8 cellular contexts compared by ENCODE assay signal in the genomic region with DNA sequence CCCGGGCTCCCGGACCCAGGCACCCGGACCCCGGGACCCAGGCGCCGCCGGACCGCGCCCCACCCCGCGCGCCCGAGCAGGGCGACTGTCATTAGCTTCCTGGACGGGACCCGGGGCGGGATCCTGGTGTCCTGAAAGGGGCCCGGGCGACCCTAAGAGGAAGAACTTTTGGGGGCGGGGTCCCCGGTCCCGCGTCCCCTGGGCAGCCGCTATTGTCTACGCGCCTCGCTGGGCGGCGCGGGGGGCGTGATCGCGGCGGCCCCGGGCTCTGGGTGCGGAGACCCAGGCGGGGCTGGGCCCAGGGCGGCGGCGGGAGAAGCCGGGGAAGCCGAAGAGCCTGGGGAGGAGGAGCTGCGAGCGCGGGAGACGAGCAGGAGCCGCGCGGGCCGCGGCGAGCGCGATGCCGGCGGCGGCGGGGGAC. TPM values are rescaled to one million over a fixed set of nuclear protein-coding genes. Genes with fewer than 3 reads are reported as not detected.
DNase-seq lines count a peak whose midpoint lies in the region; ATAC-seq and TF ChIP-seq lines count a peak whose summit lies in the region.

No MANE protein-coding gene starts in this region.

- H3K27me3 ChIP-seq in BLaER1 treated with 17β-estradiol and CSF1 and Interleukin-3, amounts not matched to agents 10 nM and 100 nM: peaks cover 0 to 22% (median 11%) of the 10 kb centered on the region in 11 experiments; a peak in 10 of 22 replicates
- H3K27me3 ChIP-seq in endodermal cell (ENCODE audit: control insufficient read depth, insufficient read depth, low read length, poor library complexity, severe bottlenecking) (peaks cover 72% of the 10 kb centered on the region), neural cell (ENCODE audit: insufficient read depth, low read depth, low read length) (no peaks in the 10 kb centered on the region)

- no peaks in the 10 kb centered on the region for H3K36me3 Mint-ChIP-seq in endodermal cell (ENCODE audit: low read depth)

- peaks cover 76% of the 10 kb centered on the region for H3K27me3 Mint-ChIP-seq in endodermal cell (ENCODE audit: insufficient read depth)

- TF ChIP-seq EP300 in neural cell (conservative IDR thresholded peaks at IDR 0.05; ENCODE audit: poor library complexity, severe bottlenecking): no peak

- H3K27ac ChIP-seq in BLaER1 treated with 17β-estradiol and CSF1 and Interleukin-3, amounts not matched to agents 10 nM and 100 nM: peak overlapping the region in 10 of 11 experiments; percentile 47 to 87 (median 78); a peak in 20 of 22 replicates
- H3K27ac ChIP-seq in endodermal cell (ENCODE audit: low read depth, low read length) (no peak overlapping the region), neural cell (ENCODE audit: low read length) (peak overlapping the region; percentile 93)

- no peaks in the 10 kb centered on the region for H3K9me3 Mint-ChIP-seq in endodermal cell

- peaks cover 33% of the 10 kb centered on the region for H3K79me2 ChIP-seq in neural cell (replicated peaks; ENCODE audit: insufficient read depth, low read length)

- DNase-seq in LNCaP clone FGC (ENCODE audit: low read depth) (no peak), endodermal cell (peak; percentile 78), COLO829 (ENCODE audit: low spot score) (no peak), SKM-1 treated with dmso at 0.1 percent for 144 hours (lab: John Stamatoyannopoulos, UW; ENCODE audit: unreplicated experiment) (no peak)

- peak overlapping the region; percentile 73 to 89 (median 82) for H3K9ac ChIP-seq in BLaER1 treated with 17β-estradiol and CSF1 and Interleukin-3, amounts not matched to agents 10 nM and 100 nM
- no peak overlapping the region for H3K9ac ChIP-seq in endodermal cell (ENCODE audit: extremely low read depth, low read length, poor library complexity, severe bottlenecking)
- peak overlapping the region; percentile 89 for H3K9ac ChIP-seq in neural cell (ENCODE audit: low read length)

- H3K9me3 ChIP-seq in BLaER1 treated with 17β-estradiol and CSF1 and Interleukin-3, amounts not matched to agents 10 nM and 100 nM (replicated peaks in 1 of 11): no peaks in the 10 kb centered on the region
- H3K9me3 ChIP-seq in endodermal cell (ENCODE audit: control insufficient read depth, low read length) (no peaks in the 10 kb centered on the region), neural cell (ENCODE audit: low read length) (no peaks in the 10 kb centered on the region)

- ATAC-seq in GM18861 (IDR thresholded peaks at IDR 0.05; ENCODE audit: unreplicated experiment): no peak
- no peak for ATAC-seq in GM18517 (IDR thresholded peaks at IDR 0.05; ENCODE audit: unreplicated experiment)

- WGBS in endodermal cell (ENCODE audit: insufficient coverage in 1 of 2, insufficient read length in 1 of 2), 2 experiments: 0% methylated on average over 11 to 58 of the region's 58 CpGs

- peaks cover 12% of the 10 kb centered on the region for H3K4me1 Mint-ChIP-seq in endodermal cell

- H3K9me2 ChIP-seq in neural cell (ENCODE audit: insufficient read depth, low read length): no peaks in the 10 kb centered on the region

- peaks cover 0 to 22% (median 17%) of the 10 kb centered on the region in 10 experiments; a peak in 17 of 20 replicates for H3K4me1 ChIP-seq in BLaER1 treated with 17β-estradiol and CSF1 and Interleukin-3, amounts not matched to agents 10 nM and 100 nM
- no peaks in the 10 kb centered on the region for H3K4me1 ChIP-seq in endodermal cell (ENCODE audit: control insufficient read depth, insufficient read depth, low read length)

- no peak overlapping the region for H2AFZ ChIP-seq in neural cell (ENCODE audit: low read depth, low read length)

- H3K4me2 ChIP-seq in BLaER1 treated with 17β-estradiol and CSF1 and Interleukin-3, amounts not matched to agents 10 nM and 100 nM: peak overlapping the region; percentile 88 to 98 (median 92)
- no peak overlapping the region for H3K4me2 ChIP-seq in neural cell (ENCODE audit: low read length)

- H3K36me3 ChIP-seq in BLaER1 treated with 17β-estradiol and CSF1 and Interleukin-3, amounts not matched to agents 10 nM and 100 nM: 0 out of 22 replicates have a peak, but pooled peaks cover 0 to 4% (median 0%) of the 10 kb centered on the region in 11 experiments
- no peaks in the 10 kb centered on the region for H3K36me3 ChIP-seq in endodermal cell (ENCODE audit: control insufficient read depth, insufficient read depth, low read length)
- H3K36me3 ChIP-seq in neural cell (ENCODE audit: insufficient read depth, low read length): no peaks in the 10 kb centered on the region

- peaks cover 4% of the 10 kb centered on the region for H3F3A ChIP-seq in neural cell (ENCODE audit: insufficient read depth, low read length, poor library complexity, severe bottlenecking)

- H4K20me1 ChIP-seq in BLaER1 treated with 17β-estradiol and CSF1 and Interleukin-3, amounts not matched to agents 10 nM and 100 nM: peaks cover 0 to 24% (median 7%) of the 10 kb centered on the region in 11 experiments; a peak in 5 of 22 replicates
- H4K20me1 ChIP-seq in neural cell (ENCODE audit: insufficient read depth): no peaks in the 10 kb centered on the region

- peak overlapping the region; percentile 68 for H3K4me3 Mint-ChIP-seq in endodermal cell

- peak overlapping the region; percentile 75 to 88 (median 80) for H3K4me3 ChIP-seq in BLaER1 treated with 17β-estradiol and CSF1 and Interleukin-3, amounts not matched to agents 10 nM and 100 nM
- H3K4me3 ChIP-seq in LNCaP clone FGC (ENCODE audit: low read depth, low read length) (peak overlapping the region; percentile 23; the same call in 1 of the 2 replicates), endodermal cell (ENCODE audit: low read length) (peak overlapping the region; percentile 79), neural cell (ENCODE audit: low read length) (peak overlapping the region; percentile 83)

- H3K27ac Mint-ChIP-seq in endodermal cell: no peak overlapping the region

- TF ChIP-seq CTCF in LNCaP clone FGC (IDR thresholded peaks at IDR 0.05; ENCODE audit: control insufficient read depth, extremely low read depth, insufficient read depth) (no peak), endodermal cell (conservative IDR thresholded peaks at IDR 0.05) (no peak), neural cell (IDR thresholded peaks at IDR 0.05; ENCODE audit: poor library complexity, severe bottlenecking) (no peak)

- no peak for TF ChIP-seq RAD21 in neural cell (conservative IDR thresholded peaks at IDR 0.05)

TF ChIP-seq in neural cell, 6 proteins besides CTCF, POLR2A, EP300 and RAD21:
- TF ChIP-seq, protein P1, sequence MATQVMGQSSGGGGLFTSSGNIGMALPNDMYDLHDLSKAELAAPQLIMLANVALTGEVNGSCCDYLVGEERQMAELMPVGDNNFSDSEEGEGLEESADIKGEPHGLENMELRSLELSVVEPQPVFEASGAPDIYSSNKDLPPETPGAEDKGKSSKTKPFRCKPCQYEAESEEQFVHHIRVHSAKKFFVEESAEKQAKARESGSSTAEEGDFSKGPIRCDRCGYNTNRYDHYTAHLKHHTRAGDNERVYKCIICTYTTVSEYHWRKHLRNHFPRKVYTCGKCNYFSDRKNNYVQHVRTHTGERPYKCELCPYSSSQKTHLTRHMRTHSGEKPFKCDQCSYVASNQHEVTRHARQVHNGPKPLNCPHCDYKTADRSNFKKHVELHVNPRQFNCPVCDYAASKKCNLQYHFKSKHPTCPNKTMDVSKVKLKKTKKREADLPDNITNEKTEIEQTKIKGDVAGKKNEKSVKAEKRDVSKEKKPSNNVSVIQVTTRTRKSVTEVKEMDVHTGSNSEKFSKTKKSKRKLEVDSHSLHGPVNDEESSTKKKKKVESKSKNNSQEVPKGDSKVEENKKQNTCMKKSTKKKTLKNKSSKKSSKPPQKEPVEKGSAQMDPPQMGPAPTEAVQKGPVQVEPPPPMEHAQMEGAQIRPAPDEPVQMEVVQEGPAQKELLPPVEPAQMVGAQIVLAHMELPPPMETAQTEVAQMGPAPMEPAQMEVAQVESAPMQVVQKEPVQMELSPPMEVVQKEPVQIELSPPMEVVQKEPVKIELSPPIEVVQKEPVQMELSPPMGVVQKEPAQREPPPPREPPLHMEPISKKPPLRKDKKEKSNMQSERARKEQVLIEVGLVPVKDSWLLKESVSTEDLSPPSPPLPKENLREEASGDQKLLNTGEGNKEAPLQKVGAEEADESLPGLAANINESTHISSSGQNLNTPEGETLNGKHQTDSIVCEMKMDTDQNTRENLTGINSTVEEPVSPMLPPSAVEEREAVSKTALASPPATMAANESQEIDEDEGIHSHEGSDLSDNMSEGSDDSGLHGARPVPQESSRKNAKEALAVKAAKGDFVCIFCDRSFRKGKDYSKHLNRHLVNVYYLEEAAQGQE (IDR thresholded peaks at IDR 0.05; ENCODE audit: borderline replicate concordance): no peak
- TF ChIP-seq SMC3 (conservative IDR thresholded peaks at IDR 0.05; ENCODE audit: poor library complexity) (peak; percentile 4), POLR2AphosphoS5 (IDR thresholded peaks at IDR 0.05) (no peak), TAF1 (IDR thresholded peaks at IDR 0.05; ENCODE audit: low read depth) (no peak)

RNA-seq across cellular contexts. Expression of a gene that starts 0.5 kb away (rescaled TPM):
- total RNA-seq in endodermal cell: 1 to 10 TPM; 5.8 to 8.4 TPM
- 8.8 TPM for polyA plus RNA-seq in endodermal cell (2013, experiment 1 of 2)
- polyA plus RNA-seq in endodermal cell (2013, experiment 2 of 2): 8.4 TPM
- polyA plus RNA-seq in neural cell: 9.3 and 11.0 TPM in 2 replicates
- 20.5 and 24.3 TPM in 2 replicates for polyA minus RNA-seq in neural cell

Comparison
In these comparisons a context has a peak if more than half of its experiments do, and no peak if none do; other contexts are left out.
1. H3K4me3 ChIP-seq: peak in every context shown above with its lines; median percentile 83 in neural cell; 80 in BLaER1 treated with 17β-estradiol and CSF1 and Interleukin-3, amounts not matched to agents 10 nM and 100 nM; 79 in endodermal cell; 23 in LNCaP clone FGC.